In genomic region chr20:47400685-47401084, GRCh38 we compare ENCODE assay signal across 15 cellular contexts. TPM values are rescaled to one million over a fixed set of nuclear protein-coding genes. Genes with fewer than 3 reads are reported as not detected.
A peak's percentile ranks its signal among the peaks of the same experiment; 100 is the strongest.
DNase-seq lines count a peak whose midpoint lies in the region; ATAC-seq, FAIRE-seq and TF ChIP-seq lines count a peak whose summit lies in the region.
"Had no signal": no experiment of that assay in that cellular context is flagged by ENCODE, and none has a peak within 500 bp of the region (broad histone marks: within the 10 kb centered on the region; RNA-seq: fewer than 3 reads in every experiment).

No MANE protein-coding gene starts in this region.

- no peak for TF ChIP-seq RAD21 in H1 (IDR thresholded peaks at IDR 0.05 in 1 of 2, conservative IDR thresholded peaks at IDR 0.05 in 1 of 2; ENCODE audit: low read depth in 2 of 2, low read length in 2 of 2)

- no peak overlapping the region for H3K9ac ChIP-seq in H1 (replicated peaks in 1 of 4; ENCODE audit: extremely low read depth in 1 of 4, low read depth in 3 of 4, low read length in 3 of 4)

- TF ChIP-seq EP300 in H1 (IDR thresholded peaks at IDR 0.05; ENCODE audit: borderline replicate concordance in 1 of 2, low read depth in 2 of 2, low read length in 2 of 2) = no peak

- H2AFZ ChIP-seq in H1 (ENCODE audit: low read length) = no peak overlapping the region

- no peaks in the 10 kb centered on the region for H4K20me1 ChIP-seq in H1 (replicated peaks in 1 of 2; ENCODE audit: control insufficient read depth in 1 of 2, insufficient read depth in 2 of 2, low read length in 2 of 2)

- no peak overlapping the region for H2BK12ac ChIP-seq in H1 (ENCODE audit: low read depth, low read length)

- H3K4me1 ChIP-seq in H1 (replicated peaks in 1 of 4; ENCODE audit: control insufficient read depth in 3 of 4, insufficient read depth in 4 of 4, low read length in 3 of 4) = no peaks in the 10 kb centered on the region

- no peak for FAIRE-seq in H1 (lab: Jason Lieb, UNC)

- no peaks in the 10 kb centered on the region for H3K9me3 ChIP-seq in H1 (ENCODE audit: insufficient read depth in 2 of 2, low read depth in 1 of 2, low read length in 1 of 2)

- no peak overlapping the region for H2BK5ac ChIP-seq in H1 (ENCODE audit: low read depth, low read length)

- 89% methylated on average over 5 of the region's 5 CpGs; no CpG with 5 or more reads in 1 of the 2 experiments for WGBS in H1 (ENCODE audit: extremely low coverage in 1 of 2, insufficient coverage in 1 of 2, insufficient read length in 1 of 2, insufficient replicate concordance in 2 of 2, low coverage in 1 of 2, low lambda C conversion rate in 2 of 2, missing lambda C conversion rate in 1 of 2), 2 experiments

- H2BK20ac ChIP-seq in H1 (ENCODE audit: low read length) = no peak overlapping the region

- H3K27me3 ChIP-seq in H1 (replicated peaks in 1 of 4; ENCODE audit: control insufficient read depth in 3 of 4, extremely low read depth in 1 of 4, insufficient read depth in 3 of 4, low read length in 3 of 4) = no peaks in the 10 kb centered on the region

- H2AK5ac ChIP-seq in H1 (ENCODE audit: low read depth, low read length) = no peak overlapping the region

- no peaks in the 10 kb centered on the region for H3K79me1 ChIP-seq in H1 (ENCODE audit: low read depth, low read length)

- H3K23me2 ChIP-seq in H1 (ENCODE audit: low read depth, low read length) = no peaks in the 10 kb centered on the region

- no peak overlapping the region for H3K18ac ChIP-seq in H1 (ENCODE audit: extremely low read depth, low read length)

- CTCF ChIA-PET in H1 (lab: Charles Lee; ENCODE audit: partially characterized antibody) = interaction anchor here (0.6 to 1.6 kb wide), 3 partner anchors 16 to 654 kb away, joined by 3 to 5 read pairs (median 3); no protein-coding TSS in a partner anchor

- H3K36me3 ChIP-seq in H1 (ENCODE audit: control insufficient read depth in 2 of 4, insufficient read depth in 4 of 4, low read length in 3 of 4) = no peaks in the 10 kb centered on the region

- no peak overlapping the region for H4K91ac ChIP-seq in H1 (replicated peaks; ENCODE audit: insufficient read length, low read length)

- H3K4me2 ChIP-seq in H1 (ENCODE audit: insufficient read depth in 1 of 2, low read depth in 2 of 2, low read length in 2 of 2) = no peak overlapping the region

- ATAC-seq in HG03025 (IDR thresholded peaks at IDR 0.05; ENCODE audit: low FRiP score, unreplicated experiment) = no peak
- ATAC-seq: activated naive CD8-positive, alpha-beta T cell treated with anti-CD3 and anti-CD28 coated beads, Interleukin-2, amount 50 U/mL, for 24 hours had no signal

- no peak overlapping the region for H3K23ac ChIP-seq in H1 (ENCODE audit: insufficient read length)

- H4K5ac ChIP-seq in H1 (ENCODE audit: insufficient read length, low read depth, low read length) = no peak overlapping the region

- POLR2A ChIA-PET in H1 (lab: Charles Lee; ENCODE audit: partially characterized antibody) = no interaction called here

- H3K4me3 ChIP-seq in H1 (ENCODE audit: extremely low read depth in 1 of 4, insufficient read depth in 2 of 4, low read depth in 3 of 4, low read length in 4 of 4) = no peak overlapping the region

- H4K8ac ChIP-seq in H1 (ENCODE audit: extremely low read depth, insufficient read depth, low read length) = no peak overlapping the region

- no peak overlapping the region for H2BK120ac ChIP-seq in H1 (replicated peaks; ENCODE audit: low read depth, low read length)

- H3K4ac ChIP-seq in H1 (replicated peaks; ENCODE audit: insufficient read length, low read depth, low read length) = no peak overlapping the region

- H2BK15ac ChIP-seq in H1 (ENCODE audit: low read length) = no peak overlapping the region

- H3K27ac ChIP-seq in H1 (ENCODE audit: low read depth, low read length) = no peak overlapping the region

- DNase-seq in NCI-H82 (lab: John Stamatoyannopoulos, UW) (peak; percentile 30), NCI-H82 treated with DMSO at 0.1 percent for 48 hours (lab: John Stamatoyannopoulos, UW; ENCODE audit: unreplicated experiment) (no peak), ELR (ENCODE audit: low read depth) (peak; percentile 26), OCI-M1 (lab: John Stamatoyannopoulos, UW) (peak; percentile 98), H1 (ENCODE audit: low read depth in 1 of 2, low spot score in 2 of 2) (no peak), D341Med (ENCODE audit: low spot score) (no peak), NCI-H526 (lab: John Stamatoyannopoulos, UW) (no peak)
- DNase-seq: activated CD8-positive, alpha-beta memory T cell treated with anti-CD3 and anti-CD28 coated beads, Interleukin-2, amount 50 U/mL, for 48 hours; activated naive CD8-positive, alpha-beta T cell treated with anti-CD3 and anti-CD28 coated beads, Interleukin-2, amount 50 U/mL, for 24 hours; central memory CD4-positive, alpha-beta T cell; COR-L47; NCI-H1417 treated with DMSO at 0.1 percent for 48 hours; NCI-H446 treated with DMSO at 0.1 percent for 48 hours; RPMI8226 had no signal

- no peaks in the 10 kb centered on the region for H3K79me2 ChIP-seq in H1 (ENCODE audit: control insufficient read depth in 1 of 2, insufficient read depth in 2 of 2, low read length in 2 of 2)

- no peak overlapping the region for H3K56ac ChIP-seq in H1 (replicated peaks; ENCODE audit: insufficient read length, low read depth, low read length)

- no peak for TF ChIP-seq POLR2A in H1 (IDR thresholded peaks at IDR 0.05; ENCODE audit: control extremely low read depth in 1 of 2, low read depth in 2 of 2, low read length in 2 of 2)

- TF ChIP-seq CTCF in H1 (IDR thresholded peaks at IDR 0.05; ENCODE audit: control extremely low read depth in 1 of 3, insufficient read depth in 1 of 3, low read depth in 1 of 3, low read length in 3 of 3) = no peak

- H3K14ac ChIP-seq in H1 (ENCODE audit: insufficient read length) = no peak overlapping the region

TF ChIP-seq in H1, 55 proteins besides CTCF, POLR2A, EP300 and RAD21:
- TF ChIP-seq, protein P1, sequence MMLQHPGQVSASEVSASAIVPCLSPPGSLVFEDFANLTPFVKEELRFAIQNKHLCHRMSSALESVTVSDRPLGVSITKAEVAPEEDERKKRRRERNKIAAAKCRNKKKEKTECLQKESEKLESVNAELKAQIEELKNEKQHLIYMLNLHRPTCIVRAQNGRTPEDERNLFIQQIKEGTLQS (IDR thresholded peaks at IDR 0.05; ENCODE audit: insufficient read depth, low read depth, low read length) = peak; percentile 63; the same call in 1 of the 2 replicates
- TF ChIP-seq, protein P2, sequence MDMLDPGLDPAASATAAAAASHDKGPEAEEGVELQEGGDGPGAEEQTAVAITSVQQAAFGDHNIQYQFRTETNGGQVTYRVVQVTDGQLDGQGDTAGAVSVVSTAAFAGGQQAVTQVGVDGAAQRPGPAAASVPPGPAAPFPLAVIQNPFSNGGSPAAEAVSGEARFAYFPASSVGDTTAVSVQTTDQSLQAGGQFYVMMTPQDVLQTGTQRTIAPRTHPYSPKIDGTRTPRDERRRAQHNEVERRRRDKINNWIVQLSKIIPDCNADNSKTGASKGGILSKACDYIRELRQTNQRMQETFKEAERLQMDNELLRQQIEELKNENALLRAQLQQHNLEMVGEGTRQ (IDR thresholded peaks at IDR 0.05; ENCODE audit: low read length) = peak; percentile 86
- TF ChIP-seq SP2 (IDR thresholded peaks at IDR 0.05; ENCODE audit: low read length) = no peak
- no peak for TF ChIP-seq TAF1 (IDR thresholded peaks at IDR 0.05; ENCODE audit: low read depth, low read length)
- no peak for TF ChIP-seq SIRT6 (IDR thresholded peaks at IDR 0.05; ENCODE audit: low read length)
- TF ChIP-seq TCF12 (IDR thresholded peaks at IDR 0.05; ENCODE audit: low read depth, low read length) = no peak
- no peak for TF ChIP-seq EZH2 (IDR thresholded peaks at IDR 0.05; ENCODE audit: low read depth, low read length, severe bottlenecking)
- 0 out of 2 replicates have a peak, but pooled peaks have one; percentile 34 for TF ChIP-seq CHD2 (IDR thresholded peaks at IDR 0.05; ENCODE audit: low read length)
- TF ChIP-seq GTF2F1 (IDR thresholded peaks at IDR 0.05; ENCODE audit: borderline replicate concordance, low read depth, low read length) = no peak
- TF ChIP-seq CHD1 (IDR thresholded peaks at IDR 0.05; ENCODE audit: low read depth, low read length) = no peak
- no peak for TF ChIP-seq YY1 (IDR thresholded peaks at IDR 0.05; ENCODE audit: low read depth, low read length)
- no peak for TF ChIP-seq PHF8 (conservative IDR thresholded peaks at IDR 0.05; ENCODE audit: low read depth, low read length)

RNA-seq across cellular contexts. Expression of gene ZMYND8, which starts 44.2 kb away (rescaled TPM):
- total RNA-seq in H1 (2021; fragmentation: NEBNext Ultra II Directional; extraction: Animal tissue kit (Norgen Biotek cat#: 25700)) = 163 TPM in 2 replicates
- polyA plus RNA-seq in H1 (2011; rRNA removed) = 50.5 and 58.5 TPM in 2 replicates
- 66.1 TPM for polyA plus RNA-seq in H1 (2011; cell fraction: cytosol; rRNA removed)
- 123 TPM for polyA plus RNA-seq in H1 (2011; cell fraction: nucleus; rRNA removed)
- 71.7 to 113 TPM (median 77.5 TPM) in 4 replicates for polyA plus RNA-seq in H1 (2012, experiment 1 of 2)
- polyA plus RNA-seq in H1 (2012, experiment 2 of 2) = 9.8 TPM
- polyA plus RNA-seq in H1 (2013, experiment 1 of 2) = 70.7 TPM
- polyA plus RNA-seq in H1 (2013, experiment 2 of 2) = 69.6 TPM
- 67.9 and 102 TPM in 2 replicates for polyA minus RNA-seq in H1 (2011; rRNA and poly(A)+ RNA removed)
- 53.2 TPM for polyA minus RNA-seq in H1 (2011; cell fraction: cytosol; rRNA and poly(A)+ RNA removed)
- 91.2 TPM for polyA minus RNA-seq in H1 (2011; cell fraction: nucleus; rRNA and poly(A)+ RNA removed)

Comparison
In these comparisons a context has a peak if more than half of its experiments do, and no peak if none do; other contexts are left out.
1. DNase-seq: peak in NCI-H82 (single experiment), ELR (single experiment) and OCI-M1 (single experiment); none in NCI-H82 treated with DMSO at 0.1 percent for 48 hours (single experiment), H1 (0 of 2), D341Med (single experiment) and NCI-H526 (0 of 2).